15 cellular contexts compared by ENCODE assay signal in genomic region chr9:121336705-121337104, GRCh38. TPM values are rescaled to one million over a fixed set of nuclear protein-coding genes. Genes with fewer than 3 reads are reported as not detected.
A peak's percentile ranks its signal among the peaks of the same experiment; 100 is the strongest.
DNase-seq lines count a peak whose midpoint lies in the region; ATAC-seq and TF ChIP-seq lines count a peak whose summit lies in the region.
"Had no signal": no experiment of that assay in that cellular context is flagged by ENCODE, and none has a peak within 500 bp of the region (broad histone marks: within the 10 kb centered on the region; RNA-seq: fewer than 3 reads in every experiment).

No MANE protein-coding gene starts in this region.

- H3K9me3 Mint-ChIP-seq in memory B cell = no peaks in the 10 kb centered on the region
- H3K9me3 Mint-ChIP-seq in HFFc6 = no peaks in the 10 kb centered on the region
- H3K9me3 Mint-ChIP-seq: CD8-positive, alpha-beta memory T cell had no signal

- H3K36me3 Mint-ChIP-seq in memory B cell (peaks cover 22% of the 10 kb centered on the region), HFFc6 (ENCODE audit: low read depth) (peaks cover 68% of the 10 kb centered on the region)

- DNase-seq in SK-N-MC (ENCODE audit: low read depth, low spot score) (no peak), memory B cell (ENCODE audit: low spot score in 2 of 2) (no peak), COLO829 (ENCODE audit: low spot score) (no peak), HFFc6 (no peak)
- DNase-seq: CD8-positive, alpha-beta memory T cell; GOT3; NCI-H1436 treated with DMSO at 0.1 percent for 48 hours; NCI-H345; NCI-H526 treated with DMSO at 0.1 percent for 48 hours; PC-9 had no signal

- peak overlapping the region; percentile 22 for H3K27ac Mint-ChIP-seq in memory B cell
- no peak overlapping the region for H3K27ac Mint-ChIP-seq in HFFc6
- H3K27ac Mint-ChIP-seq: B cell had no signal

- H3K36me3 ChIP-seq in BLaER1 treated with 17β-estradiol and CSF1 and Interleukin-3, amounts not matched to agents 10 nM and 100 nM = peaks cover 0 to 50% (median 10%) of the 10 kb centered on the region in 11 experiments; a peak in 15 of 22 replicates
- peaks cover 8% of the 10 kb centered on the region; the same call in 1 of the 2 replicates for H3K36me3 ChIP-seq in SK-N-MC (ENCODE audit: insufficient read depth, low read length)
- peaks cover 18 to 39% (median 34%) of the 10 kb centered on the region in 3 donors for H3K36me3 ChIP-seq in skeletal muscle tissue (ENCODE audit: control insufficient read depth in 3 of 3, insufficient read depth in 3 of 3, low read length in 3 of 3)

- H3K9me3 ChIP-seq in BLaER1 treated with 17β-estradiol and CSF1 and Interleukin-3, amounts not matched to agents 10 nM and 100 nM (replicated peaks in 1 of 11) = no peaks in the 10 kb centered on the region
- H3K9me3 ChIP-seq in SK-N-MC (ENCODE audit: low read depth, low read length) = no peaks in the 10 kb centered on the region
- no peaks in the 10 kb centered on the region for H3K9me3 ChIP-seq in skeletal muscle tissue (ENCODE audit: control insufficient read depth in 3 of 3, low read length in 3 of 3)

- H3K27me3 Mint-ChIP-seq in memory B cell (no peaks in the 10 kb centered on the region), HFFc6 (ENCODE audit: insufficient read depth) (peaks cover 7% of the 10 kb centered on the region)
- H3K27me3 Mint-ChIP-seq: B cell; CD8-positive, alpha-beta memory T cell had no signal

- no peak overlapping the region for H3K9ac ChIP-seq in BLaER1 treated with 17β-estradiol and CSF1 and Interleukin-3, amounts not matched to agents 10 nM and 100 nM
- H3K9ac ChIP-seq in SK-N-MC (ENCODE audit: insufficient read length) (no peak overlapping the region), skeletal muscle tissue (ENCODE audit: low read depth in 1 of 3, low read length in 3 of 3) (no peak overlapping the region)

- peaks cover 7 to 50% (median 39%) of the 10 kb centered on the region in 10 experiments for H3K4me1 ChIP-seq in BLaER1 treated with 17β-estradiol and CSF1 and Interleukin-3, amounts not matched to agents 10 nM and 100 nM
- H3K4me1 ChIP-seq in skeletal muscle tissue (ENCODE audit: control insufficient read depth in 3 of 3, insufficient read depth in 3 of 3, low read length in 3 of 3) = peaks cover 16 to 25% (median 24%) of the 10 kb centered on the region in 3 donors

- ATAC-seq in memory B cell (ENCODE audit: low read depth) = no peak
- ATAC-seq in HG02970 (IDR thresholded peaks at IDR 0.05; ENCODE audit: low FRiP score, unreplicated experiment) = no peak

- H3K4me3 Mint-ChIP-seq in memory B cell (no peak overlapping the region), HFFc6 (no peak overlapping the region)
- H3K4me3 Mint-ChIP-seq: B cell; CD8-positive, alpha-beta memory T cell had no signal

- H3K4me2 ChIP-seq in BLaER1 treated with 17β-estradiol and CSF1 and Interleukin-3, amounts not matched to agents 10 nM and 100 nM = peak overlapping the region in 9 of 11 experiments; percentile 0 to 82 (median 62); a peak in 15 of 22 replicates
- H3K4me2 ChIP-seq: PC-9 had no signal

- H3K4me1 Mint-ChIP-seq in memory B cell (peaks cover 6% of the 10 kb centered on the region), HFFc6 (ENCODE audit: low read depth) (peaks cover 42% of the 10 kb centered on the region)

- H3K4me3 ChIP-seq in BLaER1 treated with 17β-estradiol and CSF1 and Interleukin-3, amounts not matched to agents 10 nM and 100 nM = no peak overlapping the region
- H3K4me3 ChIP-seq in SK-N-MC (no peak overlapping the region), skeletal muscle tissue (ENCODE audit: low read length in 3 of 3) (no peak overlapping the region)
- H3K4me3 ChIP-seq: PC-9 had no signal

- TF ChIP-seq CTCF in HFFc6 (IDR thresholded peaks at IDR 0.05) = no peak

- H4K20me1 ChIP-seq in BLaER1 treated with 17β-estradiol and CSF1 and Interleukin-3, amounts not matched to agents 10 nM and 100 nM = peaks cover 0 to 9% (median 0%) of the 10 kb centered on the region in 11 experiments; a peak in 2 of 22 replicates

- H3K27me3 ChIP-seq in BLaER1 treated with 17β-estradiol and CSF1 and Interleukin-3, amounts not matched to agents 10 nM and 100 nM = no peaks in the 10 kb centered on the region
- no peaks in the 10 kb centered on the region for H3K27me3 ChIP-seq in skeletal muscle tissue (ENCODE audit: control insufficient read depth in 3 of 3, insufficient read depth in 3 of 3, low read length in 3 of 3)

- H3K27ac ChIP-seq in BLaER1 treated with 17β-estradiol and CSF1 and Interleukin-3, amounts not matched to agents 10 nM and 100 nM = 0 out of 22 replicates have a peak overlapping the region, but pooled peaks of 1 of the 11 experiments have one; percentile 20
- peak overlapping the region; percentile 38; the same call in 1 of the 2 replicates for H3K27ac ChIP-seq in SK-N-MC
- H3K27ac ChIP-seq in skeletal muscle tissue (ENCODE audit: low read depth, low read length) = peak overlapping the region; percentile 41
- H3K27ac ChIP-seq: HL-60, PC-9 had no signal

RNA-seq across cellular contexts. Expression of gene STOM, which starts 33.3 kb away (rescaled TPM):
- 76.7 TPM for total RNA-seq in skeletal muscle tissue
- 100 to 1,000 TPM in 5 of 6 experiments, 10 to 100 TPM in 1; 85.4 to 151 (median 138) TPM for total RNA-seq in HFFc6 (2021; fragmentation: NEBNext Ultra II Directional; extraction: Animal tissue kit (Norgen Biotek cat#: 25700))
